12 cellular contexts compared by ENCODE assay signal in genomic region chr15:62922514-62922913, GRCh38.
"Had no signal": no experiment of that assay in that cellular context is flagged by ENCODE, and none has a peak within 500 bp of the region (broad histone marks: within the 10 kb centered on the region; RNA-seq: fewer than 3 reads in every experiment).

No MANE protein-coding gene starts in this region.

- H3K9me3 Mint-ChIP-seq: activated CD8-positive, alpha-beta T cell treated with anti-CD3 and anti-CD28 coated beads for 36 hours; dendritic cell treated with granulocyte-macrophage colony-stimulating factor and Interleukin-4, amounts not matched to agents 40 ng/mL and 50 ng/mL, for 4 days; immature natural killer cell; memory B cell; stimulated activated effector memory CD8-positive, alpha-beta T cell treated with anti-CD3 and anti-CD28 coated beads, Interleukin-12 subunit alpha, Interleukin-12 subunit beta, amount 100 ng/mL, for 72 hours had no signal

- ATAC-seq: activated CD4-positive, alpha-beta T cell treated with anti-CD3 and anti-CD28 coated beads for 36 hours; activated CD8-positive, alpha-beta T cell treated with anti-CD3 and anti-CD28 coated beads for 36 hours; stimulated activated effector memory CD8-positive, alpha-beta T cell treated with anti-CD3 and anti-CD28 coated beads, Interleukin-12 subunit alpha, Interleukin-12 subunit beta, amount 100 ng/mL, for 72 hours had no signal

- H3K9ac ChIP-seq: parathyroid adenoma had no signal

- H3K4me3 Mint-ChIP-seq: activated CD4-positive, alpha-beta T cell treated with anti-CD3 and anti-CD28 coated beads for 36 hours; activated CD8-positive, alpha-beta T cell treated with anti-CD3 and anti-CD28 coated beads for 36 hours; dendritic cell treated with granulocyte-macrophage colony-stimulating factor and Interleukin-4, amounts not matched to agents 40 ng/mL and 50 ng/mL, for 4 days; immature natural killer cell; memory B cell; neural crest cell; stimulated activated effector memory CD8-positive, alpha-beta T cell treated with anti-CD3 and anti-CD28 coated beads, Interleukin-12 subunit alpha, Interleukin-12 subunit beta, amount 100 ng/mL, for 72 hours had no signal

- H3K27ac Mint-ChIP-seq: activated CD4-positive, alpha-beta T cell treated with anti-CD3 and anti-CD28 coated beads for 36 hours; activated CD8-positive, alpha-beta T cell treated with anti-CD3 and anti-CD28 coated beads for 36 hours; dendritic cell treated with granulocyte-macrophage colony-stimulating factor and Interleukin-4, amounts not matched to agents 40 ng/mL and 50 ng/mL, for 4 days; immature natural killer cell; memory B cell; stimulated activated effector memory CD8-positive, alpha-beta T cell treated with anti-CD3 and anti-CD28 coated beads, Interleukin-12 subunit alpha, Interleukin-12 subunit beta, amount 100 ng/mL, for 72 hours had no signal

- H3K4me1 Mint-ChIP-seq: activated CD4-positive, alpha-beta T cell treated with anti-CD3 and anti-CD28 coated beads for 36 hours; immature natural killer cell; memory B cell; stimulated activated effector memory CD8-positive, alpha-beta T cell treated with anti-CD3 and anti-CD28 coated beads, Interleukin-12 subunit alpha, Interleukin-12 subunit beta, amount 100 ng/mL, for 72 hours had no signal

- H3K36me3 Mint-ChIP-seq: immature natural killer cell; memory B cell; stimulated activated effector memory CD8-positive, alpha-beta T cell treated with anti-CD3 and anti-CD28 coated beads, Interleukin-12 subunit alpha, Interleukin-12 subunit beta, amount 100 ng/mL, for 72 hours had no signal

- H3K4me1 ChIP-seq: parathyroid adenoma had no signal

- H3K27ac ChIP-seq: parathyroid adenoma, WERI-Rb-1 had no signal

- DNase-seq: activated CD4-positive, alpha-beta T cell treated with anti-CD3 and anti-CD28 coated beads for 36 hours; activated CD8-positive, alpha-beta memory T cell treated with anti-CD3 and anti-CD28 coated beads, Interleukin-2, amount 50 U/mL, for 48 hours; activated CD8-positive, alpha-beta T cell treated with anti-CD3 and anti-CD28 coated beads for 36 hours; caudate nucleus; immature natural killer cell; T-helper 1 cell; WERI-Rb-1 had no signal

- H3K36me3 ChIP-seq: WERI-Rb-1 had no signal
